In genomic region chr3:69628956-69629355, GRCh38 we compare ENCODE assay signal across 20 cellular contexts.
"Had no signal": no experiment of that assay in that cellular context is flagged by ENCODE, and none has a peak within 500 bp of the region (broad histone marks: within the 10 kb centered on the region; RNA-seq: fewer than 3 reads in every experiment).

No MANE protein-coding gene starts in this region.

- ATAC-seq: foreskin keratinocyte; left lung; naive thymus-derived CD4-positive, alpha-beta T cell; stimulated activated naive B cell treated with anti-CD40 and anti-IgM and Interleukin-4, amounts not matched to agents 10 μg/mL and 1 μg/mL and 100 μg/mL, for 72 hours; WTC11 had no signal

- H3K36me3 ChIP-seq: left lung, neural progenitor cell, thoracic aorta, upper lobe of left lung had no signal

- DNase-seq: activated CD4-positive, alpha-beta T cell treated with anti-CD3 and anti-CD28 coated beads, Interleukin-2, amount 50 U/mL, for 48 hours; activated effector memory CD4-positive, alpha-beta T cell treated with Interleukin-2 at 50 U/mL for 16 hours; activated naive CD4-positive, alpha-beta T cell treated with anti-CD3 and anti-CD28 coated beads for 36 hours; activated naive CD8-positive, alpha-beta T cell treated with anti-CD3 and anti-CD28 coated beads, Interleukin-2, amount 10 ng/mL, durations not matched to agents 7 days and 5 days; activated T-cell treated with anti-CD3 and anti-CD28 coated beads, Interleukin-2, amount 50 U/mL, for 48 hours; amniotic stem cell; foreskin keratinocyte; left lung; naive thymus-derived CD4-positive, alpha-beta T cell; posterior cingulate gyrus; retina; stimulated activated CD4-positive, alpha-beta T cell treated with anti-CD3 and anti-CD28 coated beads, Interleukin-2, amount 100 ng/mL, for 48 hours; stimulated activated CD8-positive, alpha-beta memory T cell treated with anti-CD3 and anti-CD28 coated beads, Interleukin-4, amount 100 ng/mL, for 48 hours; stimulated activated naive B cell treated with anti-CD40 and anti-IgM and Interleukin-4, amounts not matched to agents 10 μg/mL and 1 μg/mL and 100 μg/mL, for 72 hours; T-helper 9 cell; upper lobe of left lung had no signal

- H3K4me1 ChIP-seq: foreskin keratinocyte, left lung, neural progenitor cell had no signal

- H3K27ac ChIP-seq: foreskin keratinocyte, left lung, neural progenitor cell, thoracic aorta, upper lobe of left lung had no signal

- H3K27me3 ChIP-seq: foreskin keratinocyte, left lung, neural progenitor cell, upper lobe of left lung had no signal

- H3K4me3 ChIP-seq: left lung, lung, neural progenitor cell, thoracic aorta, upper lobe of left lung had no signal
